Comparison of ENCODE assay signal across 1 cellular context in the genomic region with DNA sequence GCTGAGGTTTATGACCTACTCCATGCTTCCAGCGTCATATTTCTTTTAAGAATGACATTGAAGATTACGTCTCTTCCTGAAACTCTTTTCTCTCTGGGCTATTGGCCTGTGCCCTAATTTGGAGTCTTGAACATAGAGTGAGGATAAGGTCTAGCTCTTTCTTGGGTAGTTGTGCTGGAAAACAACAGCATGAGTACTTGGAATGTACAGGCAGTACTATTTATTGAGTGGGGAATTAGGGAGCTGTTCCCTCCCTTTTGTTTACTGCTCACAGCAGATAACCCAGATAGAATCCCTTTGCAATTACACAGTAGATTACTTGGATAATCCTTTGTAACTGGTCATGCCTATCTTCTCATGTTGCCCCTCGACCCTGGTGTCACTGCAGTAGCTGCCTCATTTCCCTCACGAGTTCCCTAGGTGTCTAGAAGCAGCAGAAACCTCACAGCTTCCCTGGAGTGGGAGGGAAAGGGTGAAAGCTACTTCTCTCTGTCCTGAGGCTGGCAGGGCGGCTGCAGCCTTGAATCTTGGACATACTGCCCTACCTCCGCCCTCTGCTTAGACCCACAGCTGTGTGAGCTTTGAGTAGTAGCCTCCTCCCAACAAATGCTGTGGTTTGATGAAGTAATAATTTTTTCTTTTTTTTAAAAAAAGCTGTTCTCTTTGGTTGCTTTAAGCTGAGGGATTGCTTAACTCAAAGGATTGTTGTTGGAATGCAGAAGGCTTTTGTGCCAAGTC.
TF ChIP-seq lines count a peak whose summit lies in the region.

No MANE protein-coding gene starts in this region.

TF ChIP-seq in HepG2, 621 proteins besides CTCF, POLR2A, EP300 and RAD21 (continued from another document):
- TF ChIP-seq ZBTB10 (CRISPR knock-in tag; IDR thresholded peaks at IDR 0.05; ENCODE audit: borderline replicate concordance) (no peak), BCL6 (CRISPR knock-in tag; IDR thresholded peaks at IDR 0.05) (peak; percentile 47; the same call in 1 of the 2 replicates), ZNF646 (CRISPR knock-in tag; IDR thresholded peaks at IDR 0.05) (no peak), SOX13 (IDR thresholded peaks at IDR 0.05) (no peak), SOX13 (CRISPR knock-in tag; conservative IDR thresholded peaks at IDR 0.05 in 1 of 2, IDR thresholded peaks at IDR 0.05 in 1 of 2) (0 out of 4 replicates have a peak, but pooled peaks of 1 of the 2 experiments have one; percentile 17), ZNF670 (CRISPR knock-in tag; IDR thresholded peaks at IDR 0.05; ENCODE audit: borderline replicate concordance) (no peak), ZNF782 (CRISPR knock-in tag; IDR thresholded peaks at IDR 0.05; ENCODE audit: borderline replicate concordance) (no peak), PITX1 (CRISPR knock-in tag; IDR thresholded peaks at IDR 0.05) (no peak; the same call in 1 of the 2 replicates), ZNF292 (CRISPR knock-in tag; IDR thresholded peaks at IDR 0.05; ENCODE audit: borderline replicate concordance, low read depth) (0 out of 2 replicates have a peak, but pooled peaks have one; percentile 32), NCOR1 (IDR thresholded peaks at IDR 0.05; ENCODE audit: borderline replicate concordance, low read length) (0 out of 2 replicates have a peak, but pooled peaks have one; percentile 29), ZNF652 (CRISPR knock-in tag; IDR thresholded peaks at IDR 0.05; ENCODE audit: borderline replicate concordance, low read depth) (peak; percentile 66; the same call in 1 of the 2 replicates), CEBPB (IDR thresholded peaks at IDR 0.05; ENCODE audit: borderline replicate concordance, low read depth, low read length) (peak; percentile 65; the same call in 1 of the 2 replicates), ZNF441 (CRISPR knock-in tag; IDR thresholded peaks at IDR 0.05; ENCODE audit: borderline replicate concordance) (no peak)
